27 cellular contexts compared by ENCODE assay signal in genomic region chr12:27257104-27257848, GRCh38. TPM values are rescaled to one million over a fixed set of nuclear protein-coding genes. Genes with fewer than 3 reads are reported as not detected.
DNase-seq lines count a peak whose midpoint lies in the region; ATAC-seq, FAIRE-seq and TF ChIP-seq lines count a peak whose summit lies in the region.
"Had no signal": no experiment of that assay in that cellular context is flagged by ENCODE, and none has a peak within 500 bp of the region (broad histone marks: within the 10 kb centered on the region; RNA-seq: fewer than 3 reads in every experiment).

No MANE protein-coding gene starts in this region.

- TF ChIP-seq CTCF in astrocyte (IDR thresholded peaks at IDR 0.05; ENCODE audit: insufficient read depth, low read depth, low read length) (no peak), uterus (IDR thresholded peaks at IDR 0.05) (no peak)

- peak; percentile 26 for ATAC-seq in aorta (ENCODE audit: low FRiP score)
- ATAC-seq in T-helper 17 cell = no peak
- ATAC-seq: K562; psoas muscle; stimulated activated memory B cell treated with anti-CD40 and anti-IgM and Interleukin-4, amounts not matched to agents 10 μg/mL and 1 μg/mL and 100 μg/mL, for 72 hours had no signal

- H3K36me3 ChIP-seq in astrocyte (ENCODE audit: insufficient read depth, low read length) (peaks cover 11% of the 10 kb centered on the region), muscle layer of colon (ENCODE audit: insufficient read depth, low read length) (no peaks in the 10 kb centered on the region), aorta (ENCODE audit: control insufficient read depth in 1 of 2, insufficient read depth in 2 of 2, low read length in 1 of 2) (no peaks in the 10 kb centered on the region), uterus (no peaks in the 10 kb centered on the region)
- H3K36me3 ChIP-seq: HAP-1, neutrophil had no signal

- no peaks in the 10 kb centered on the region for H3K27me3 Mint-ChIP-seq in astrocyte (ENCODE audit: low read depth, unreplicated experiment)
- H3K27me3 Mint-ChIP-seq in T-helper 17 cell = no peaks in the 10 kb centered on the region
- H3K27me3 Mint-ChIP-seq: activated CD4-positive, alpha-beta T cell treated with anti-CD3 and anti-CD28 coated beads, Interleukin-2, amount 10 ng/mL, durations not matched to agents 24 days and 14 days; B cell; dendritic cell treated with granulocyte-macrophage colony-stimulating factor and Interleukin-4, amounts not matched to agents 40 ng/mL and 50 ng/mL, for 4 days; stimulated activated memory B cell treated with anti-CD40 and anti-IgM and Interleukin-4, amounts not matched to agents 10 μg/mL and 1 μg/mL and 100 μg/mL, for 72 hours had no signal

- H3K4me1 Mint-ChIP-seq in astrocyte (ENCODE audit: low read depth, unreplicated experiment) (peaks cover 46% of the 10 kb centered on the region), T-helper 17 cell (peaks cover 25% of the 10 kb centered on the region)

- H2AFZ ChIP-seq in astrocyte (ENCODE audit: low read depth, low read length) = no peak overlapping the region

- H3K9ac ChIP-seq in astrocyte (ENCODE audit: low read length) (no peak overlapping the region), muscle layer of colon (ENCODE audit: low read length) (no peak overlapping the region)

- no peak overlapping the region for H3K4me3 ChIP-seq in astrocyte (ENCODE audit: insufficient read depth, low read depth, low read length)
- no peak overlapping the region for H3K4me3 ChIP-seq in muscle layer of colon (ENCODE audit: low read depth in 1 of 2, low read length in 2 of 2)
- H3K4me3 ChIP-seq in aorta (ENCODE audit: low read length in 2 of 2) = no peak overlapping the region
- no peak overlapping the region for H3K4me3 ChIP-seq in uterus
- H3K4me3 ChIP-seq: HAP-1, K562, psoas muscle had no signal

- H3K9me3 ChIP-seq in astrocyte (ENCODE audit: insufficient read depth, low read depth, low read length) (no peaks in the 10 kb centered on the region), muscle layer of colon (ENCODE audit: low read length) (no peaks in the 10 kb centered on the region), aorta (ENCODE audit: control insufficient read depth, low read length) (no peaks in the 10 kb centered on the region), uterus (no peaks in the 10 kb centered on the region), T-helper 17 cell (ENCODE audit: control insufficient read depth, low read length, poor library complexity, severe bottlenecking) (no peaks in the 10 kb centered on the region)
- H3K9me3 ChIP-seq: HAP-1, neutrophil, psoas muscle had no signal

- peaks cover 100% of the 10 kb centered on the region for H3K79me2 ChIP-seq in astrocyte (ENCODE audit: insufficient read depth, low read length)

- no peak overlapping the region for H3K4me3 Mint-ChIP-seq in astrocyte (ENCODE audit: unreplicated experiment)
- no peak overlapping the region for H3K4me3 Mint-ChIP-seq in T-helper 17 cell
- H3K4me3 Mint-ChIP-seq: activated CD4-positive, alpha-beta T cell treated with anti-CD3 and anti-CD28 coated beads, Interleukin-2, amount 10 ng/mL, durations not matched to agents 24 days and 14 days; activated naive CD4-positive, alpha-beta T cell treated with anti-CD3 and anti-CD28 coated beads for 36 hours; activated T-cell treated with anti-CD3 and anti-CD28 coated beads, Interleukin-2, amount 50 U/mL, for 72 hours; B cell; dendritic cell treated with granulocyte-macrophage colony-stimulating factor and Interleukin-4, amounts not matched to agents 40 ng/mL and 50 ng/mL, for 4 days; stimulated activated memory B cell treated with anti-CD40 and anti-IgM and Interleukin-4, amounts not matched to agents 10 μg/mL and 1 μg/mL and 100 μg/mL, for 72 hours; T-helper 1 cell treated with Interleukin-12 subunit alpha and Interleukin-12 subunit beta and Interleukin-4 antibody, amounts not matched to agents 30 μg/mL and 1 μg/mL, for 36 hours had no signal

- H3K9me3 Mint-ChIP-seq in astrocyte (ENCODE audit: unreplicated experiment) = no peaks in the 10 kb centered on the region
- H3K9me3 Mint-ChIP-seq: activated naive CD4-positive, alpha-beta T cell treated with anti-CD3 and anti-CD28 coated beads for 36 hours; activated T-cell treated with anti-CD3 and anti-CD28 coated beads, Interleukin-2, amount 50 U/mL, for 72 hours; dendritic cell treated with granulocyte-macrophage colony-stimulating factor and Interleukin-4, amounts not matched to agents 40 ng/mL and 50 ng/mL, for 4 days; stimulated activated memory B cell treated with anti-CD40 and anti-IgM and Interleukin-4, amounts not matched to agents 10 μg/mL and 1 μg/mL and 100 μg/mL, for 72 hours had no signal

- FAIRE-seq in astrocyte (lab: Jason Lieb, UNC) = no peak
- FAIRE-seq in urothelium cell line (lab: Jason Lieb, UNC) = no peak
- FAIRE-seq: K562 had no signal

- no peaks in the 10 kb centered on the region for H3K27me3 ChIP-seq in astrocyte (ENCODE audit: insufficient read depth, low read length)
- H3K27me3 ChIP-seq in muscle layer of colon (ENCODE audit: control insufficient read depth in 1 of 2, insufficient read depth in 2 of 2, low read length in 2 of 2) = no peaks in the 10 kb centered on the region
- no peaks in the 10 kb centered on the region for H3K27me3 ChIP-seq in aorta (ENCODE audit: control insufficient read depth in 1 of 2, insufficient read depth in 2 of 2, low read length in 1 of 2)
- H3K27me3 ChIP-seq in uterus = no peaks in the 10 kb centered on the region
- H3K27me3 ChIP-seq: neutrophil had no signal

- no peak overlapping the region for H3K27ac ChIP-seq in astrocyte (ENCODE audit: low read depth, low read length)
- H3K27ac ChIP-seq in muscle layer of colon (ENCODE audit: low read depth, low read length) = peak overlapping the region; percentile 20
- peak overlapping the region; percentile 51 to 67 for H3K27ac ChIP-seq in aorta (ENCODE audit: low read depth in 1 of 2, low read length in 2 of 2)
- H3K27ac ChIP-seq in uterus = peak overlapping the region in 1 of 2 donors; percentile 9
- H3K27ac ChIP-seq: psoas muscle had no signal

- peak overlapping the region; percentile 13 for H3K4me2 ChIP-seq in astrocyte (ENCODE audit: low read length)

- no peak for TF ChIP-seq POLR2A in uterus (IDR thresholded peaks at IDR 0.05)

- H3K36me3 Mint-ChIP-seq in astrocyte (ENCODE audit: low read depth, unreplicated experiment) (peaks cover 11% of the 10 kb centered on the region), T-helper 17 cell (ENCODE audit: low read depth) (peaks cover 9% of the 10 kb centered on the region)

- peaks cover 27% of the 10 kb centered on the region for H3K4me1 ChIP-seq in astrocyte (ENCODE audit: insufficient read depth, low read length)
- peaks cover 74% of the 10 kb centered on the region for H3K4me1 ChIP-seq in muscle layer of colon (ENCODE audit: insufficient read depth, low read length)
- H3K4me1 ChIP-seq in aorta (ENCODE audit: control insufficient read depth in 1 of 2, insufficient read depth in 2 of 2, low read length in 2 of 2) = peaks cover 12 to 26% of the 10 kb centered on the region in 2 donors
- peaks cover 3 to 4% of the 10 kb centered on the region in 2 donors for H3K4me1 ChIP-seq in uterus

- no peak overlapping the region for H3K27ac Mint-ChIP-seq in astrocyte (ENCODE audit: unreplicated experiment)
- no peak overlapping the region for H3K27ac Mint-ChIP-seq in T-helper 17 cell
- H3K27ac Mint-ChIP-seq: activated CD4-positive, alpha-beta T cell treated with anti-CD3 and anti-CD28 coated beads, Interleukin-2, amount 10 ng/mL, durations not matched to agents 24 days and 14 days; activated naive CD4-positive, alpha-beta T cell treated with anti-CD3 and anti-CD28 coated beads for 36 hours; activated T-cell treated with anti-CD3 and anti-CD28 coated beads, Interleukin-2, amount 50 U/mL, for 72 hours; B cell; dendritic cell treated with granulocyte-macrophage colony-stimulating factor and Interleukin-4, amounts not matched to agents 40 ng/mL and 50 ng/mL, for 4 days; stimulated activated memory B cell treated with anti-CD40 and anti-IgM and Interleukin-4, amounts not matched to agents 10 μg/mL and 1 μg/mL and 100 μg/mL, for 72 hours; T-helper 1 cell treated with Interleukin-12 subunit alpha and Interleukin-12 subunit beta and Interleukin-4 antibody, amounts not matched to agents 30 μg/mL and 1 μg/mL, for 36 hours had no signal

- intact Hi-C loops in aorta (cut with DNase I) = no loop called here
- intact Hi-C loops in uterus (cut with DNase I; ENCODE audit: low total_unique reads) = no loop called here

- peak; percentile 54 for DNase-seq in HCEC 1CT
- DNase-seq in astrocyte (ENCODE audit: low read depth) = no peak
- no peak for DNase-seq in aorta
- no peak for DNase-seq in uterus
- DNase-seq in urothelium cell line (ENCODE audit: low spot score) = no peak
- no peak for DNase-seq in T-helper 17 cell
- DNase-seq: activated CD4-positive, alpha-beta T cell treated with anti-CD3 and anti-CD28 coated beads, Interleukin-2, amount 10 ng/mL, durations not matched to agents 24 days and 14 days; activated naive CD4-positive, alpha-beta T cell treated with anti-CD3 and anti-CD28 coated beads for 36 hours; activated T-cell treated with anti-CD3 and anti-CD28 coated beads, Interleukin-2, amount 50 U/mL, for 72 hours; amniotic stem cell; DMS79 treated with DMSO at 0.1 percent for 48 hours; head of caudate nucleus; mesenchymal stem cell; NCI-H1105 treated with DMSO at 0.1 percent for 48 hours; NCI-H2029 treated with DMSO at 0.1 percent for 48 hours; NCI-H345; NCI-H774; psoas muscle; RPMI8226 had no signal

- WGBS in aorta, 2 donors = 43 to 46% methylated on average over 2 of the region's 2 CpGs

- peaks cover 94% of the 10 kb centered on the region for H4K20me1 ChIP-seq in astrocyte (ENCODE audit: insufficient read depth, low read length)

RNA-seq across cellular contexts. Expression of gene STK38L, which starts 13.2 kb away (rescaled TPM):
- 114 and 115 TPM in 2 replicates for total RNA-seq in astrocyte
- 100 to 1,000 TPM; 218 to 414 TPM for total RNA-seq in aorta
- polyA plus RNA-seq in aorta = 10 to 100 TPM; 54.6 to 94.4 TPM
- total RNA-seq in uterus = 10 to 100 TPM; 26.9 to 69.3 (median 49.9) TPM
- 10 to 100 TPM; 13.3 to 18.7 TPM for total RNA-seq in T-helper 17 cell
